8 cellular contexts compared by ENCODE assay signal in genomic region chr7:92833766-92834605, GRCh38. TPM values are rescaled to one million over a fixed set of nuclear protein-coding genes. Genes with fewer than 3 reads are reported as not detected.
DNase-seq lines count a peak whose midpoint lies in the region; ATAC-seq and TF ChIP-seq lines count a peak whose summit lies in the region.

No MANE protein-coding gene starts in this region.

- H3K4me1 Mint-ChIP-seq in activated CD8-positive, alpha-beta T cell treated with anti-CD3 and anti-CD28 coated beads for 36 hours (ENCODE audit: low read depth) = peaks cover 39% of the 10 kb centered on the region

- peak; percentile 57 for TF ChIP-seq CTCF in AG04449 (IDR thresholded peaks at IDR 0.05; ENCODE audit: insufficient read depth, low read length, missing control alignments)
- no peak for TF ChIP-seq CTCF in activated CD8-positive, alpha-beta T cell treated with anti-CD3 and anti-CD28 coated beads for 36 hours (IDR thresholded peaks at IDR 0.05)

- H3K9me3 Mint-ChIP-seq in activated CD8-positive, alpha-beta T cell treated with anti-CD3 and anti-CD28 coated beads for 36 hours = no peaks in the 10 kb centered on the region

- H3K36me3 Mint-ChIP-seq in activated CD8-positive, alpha-beta T cell treated with anti-CD3 and anti-CD28 coated beads for 36 hours (ENCODE audit: low read depth) = peaks cover 48% of the 10 kb centered on the region

- peak; percentile 28 for ATAC-seq in GM18499 (IDR thresholded peaks at IDR 0.05; ENCODE audit: insufficient read depth, unreplicated experiment)
- peak; percentile 46 for ATAC-seq in HG02885 (IDR thresholded peaks at IDR 0.05; ENCODE audit: poor library complexity, unreplicated experiment)
- ATAC-seq in activated CD8-positive, alpha-beta T cell treated with anti-CD3 and anti-CD28 coated beads for 36 hours = peak; percentile 64

- peak overlapping the region; percentile 85 for H3K4me3 ChIP-seq in AG04449 (ENCODE audit: low read depth, low read length)

- intact Hi-C loops in activated CD8-positive, alpha-beta T cell treated with anti-CD3 and anti-CD28 coated beads for 36 hours (cut with micrococcal nuclease) = loop anchor here (2.0 to 5.0 kb wide), 4 partner anchors 21 to 209 kb away; no protein-coding TSS in a partner anchor

- POLR2A ChIA-PET in AG04449 (lab: Yijun Ruan, JAX) = interaction anchor here (3.8 kb wide), 1 partner anchor 210 kb away, joined by 19 read pairs; no protein-coding TSS in a partner anchor
- POLR2A ChIA-PET in activated CD8-positive, alpha-beta T cell treated with anti-CD3 and anti-CD28 coated beads for 36 hours (lab: Charles Lee) = interaction anchor here (0.6 to 4.4 kb wide), 20 partner anchors 11 to 213 kb away, joined by 3 to 52 read pairs (median 4); no protein-coding TSS in a partner anchor

- DNase-seq in AG04449 (ENCODE audit: low read depth, low spot score) (no peak), NCI-H526 treated with DMSO at 0.1 percent for 48 hours (lab: John Stamatoyannopoulos, UW) (peak; percentile 86), medulla oblongata (ENCODE audit: extremely low spot score) (peak; percentile 71)
- peak; percentile 92 for DNase-seq in activated CD8-positive, alpha-beta T cell treated with anti-CD3 and anti-CD28 coated beads for 36 hours
- DNase-seq in effector CD8-positive, alpha-beta T cell (lab: John Stamatoyannopoulos, UW) = peak; percentile 36
- DNase-seq in stimulated activated CD8-positive, alpha-beta memory T cell treated with anti-CD3 and anti-CD28 coated beads, Interleukin-12 subunit alpha, Interleukin-12 subunit beta, amount 100 ng/mL, for 4 hours (ENCODE audit: low read depth) = peak; percentile 64

- peak overlapping the region; percentile 94 for H3K4me3 Mint-ChIP-seq in activated CD8-positive, alpha-beta T cell treated with anti-CD3 and anti-CD28 coated beads for 36 hours

- H3K27ac Mint-ChIP-seq in activated CD8-positive, alpha-beta T cell treated with anti-CD3 and anti-CD28 coated beads for 36 hours = peak overlapping the region; percentile 93

- CTCF ChIA-PET in AG04449 (lab: Yijun Ruan, JAX) = interaction anchor here (0.8 to 3.7 kb wide), 9 partner anchors 112 to 226 kb away, joined by 3 to 22 read pairs (median 4); no protein-coding TSS in a partner anchor
- CTCF ChIA-PET in activated CD8-positive, alpha-beta T cell treated with anti-CD3 and anti-CD28 coated beads for 36 hours (lab: Charles Lee) = interaction anchor here (0.8 to 6.3 kb wide), 30 partner anchors 11 to 219 kb away, joined by 3 to 65 read pairs (median 4); no protein-coding TSS in a partner anchor

- H3K27me3 Mint-ChIP-seq in activated CD8-positive, alpha-beta T cell treated with anti-CD3 and anti-CD28 coated beads for 36 hours = peaks cover 4% of the 10 kb centered on the region

RNA-seq across cellular contexts. Expression of gene CDK6, which starts 2.4 kb away (rescaled TPM):
- 100 to 1,000 TPM; 130 to 138 TPM for total RNA-seq in activated CD8-positive, alpha-beta T cell treated with anti-CD3 and anti-CD28 coated beads for 36 hours
